ENCODE assay signal across 14 cellular contexts in genomic region chr4:102601586-102602227, GRCh38.
"Had no signal": no experiment of that assay in that cellular context is flagged by ENCODE, and none has a peak within 500 bp of the region (broad histone marks: within the 10 kb centered on the region; RNA-seq: fewer than 3 reads in every experiment).

No MANE protein-coding gene starts in this region.

- H3K4me3 Mint-ChIP-seq: activated T-helper 17 cell treated with anti-CD3 and anti-CD28 coated beads, Interleukin-2, amount 50 U/mL, for 72 hours; neural crest cell; stimulated activated naive CD8-positive, alpha-beta T cell treated with anti-CD3 and anti-CD28 coated beads, Interleukin-15, amount 100 ng/mL, for 72 hours had no signal

- DNase-seq: activated CD4-positive, alpha-beta T cell treated with anti-CD3 and anti-CD28 coated beads, Interleukin-2, amount 50 U/mL, for 4 hours; activated CD4-positive, CD25-positive, alpha-beta regulatory T cell treated with anti-CD3 and anti-CD28 coated beads, Interleukin-2, amount 50 U/mL, for 72 hours; activated naive CD4-positive, alpha-beta T cell; activated T-cell treated with anti-CD3 and anti-CD28 coated beads for 4 hours; dermis blood vessel endothelial cell; effector memory CD4-positive, alpha-beta T cell; left colon; stimulated activated naive CD8-positive, alpha-beta T cell treated with anti-CD3 and anti-CD28 coated beads, Interleukin-15, amount 100 ng/mL, for 72 hours; transverse colon; uterus had no signal

- H3K9me3 Mint-ChIP-seq: activated T-helper 17 cell treated with anti-CD3 and anti-CD28 coated beads, Interleukin-2, amount 50 U/mL, for 72 hours; neural crest cell; stimulated activated naive CD8-positive, alpha-beta T cell treated with anti-CD3 and anti-CD28 coated beads, Interleukin-15, amount 100 ng/mL, for 72 hours had no signal

- H3K4me1 ChIP-seq: uterus had no signal

- H3K27me3 Mint-ChIP-seq: activated T-helper 17 cell treated with anti-CD3 and anti-CD28 coated beads, Interleukin-2, amount 50 U/mL, for 72 hours; stimulated activated naive CD8-positive, alpha-beta T cell treated with anti-CD3 and anti-CD28 coated beads, Interleukin-15, amount 100 ng/mL, for 72 hours had no signal

- H3K27me3 ChIP-seq: right atrium auricular region, suprapubic skin, transverse colon, uterus had no signal

- H3K27ac ChIP-seq: right atrium auricular region, suprapubic skin, transverse colon, uterus had no signal

- H3K36me3 ChIP-seq: uterus had no signal

- ATAC-seq: activated T-helper 17 cell treated with anti-CD3 and anti-CD28 coated beads, Interleukin-2, amount 50 U/mL, for 72 hours; left colon; stimulated activated naive CD8-positive, alpha-beta T cell treated with anti-CD3 and anti-CD28 coated beads, Interleukin-15, amount 100 ng/mL, for 72 hours had no signal

- H3K4me1 Mint-ChIP-seq: neural crest cell had no signal

- H3K4me3 ChIP-seq: right atrium auricular region, suprapubic skin, transverse colon, uterus had no signal

- H3K9me3 ChIP-seq: right atrium auricular region, suprapubic skin, transverse colon, uterus had no signal
